21 cellular contexts compared by ENCODE assay signal in the genomic region with DNA sequence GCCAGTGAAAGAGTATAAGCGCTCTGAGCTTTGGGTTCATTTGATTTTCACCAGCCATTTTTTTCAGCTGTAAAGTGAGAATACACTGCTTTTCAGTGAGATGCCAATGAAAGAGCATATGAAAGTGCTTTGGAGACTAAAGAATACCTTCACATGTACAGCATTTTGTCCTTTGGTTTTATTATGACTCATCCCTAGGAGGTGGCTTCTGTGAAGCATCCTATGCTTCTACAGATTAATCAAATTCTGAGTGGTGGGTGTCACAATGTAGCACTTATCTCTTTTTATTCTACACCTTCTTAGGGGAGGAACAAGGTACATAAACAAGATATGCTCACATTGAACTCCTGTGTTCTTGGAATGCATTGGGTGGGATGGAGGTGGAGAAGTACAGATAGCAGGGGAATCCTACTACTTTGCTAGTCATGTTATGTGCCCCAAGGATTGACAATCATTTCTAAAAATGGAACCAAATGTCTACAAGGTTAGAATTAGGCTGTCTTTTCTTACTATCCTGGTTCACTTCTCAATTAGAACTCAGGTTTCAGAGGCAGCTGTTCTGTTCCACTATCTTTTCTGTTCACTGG. TPM values are rescaled to one million over a fixed set of nuclear protein-coding genes. Genes with fewer than 3 reads are reported as not detected.
DNase-seq lines count a peak whose midpoint lies in the region; ATAC-seq and TF ChIP-seq lines count a peak whose summit lies in the region.
"Had no signal": no experiment of that assay in that cellular context is flagged by ENCODE, and none has a peak within 500 bp of the region (broad histone marks: within the 10 kb centered on the region; RNA-seq: fewer than 3 reads in every experiment).

No MANE protein-coding gene starts in this region.

- H3K27ac ChIP-seq in CD4-positive, alpha-beta T cell (ENCODE audit: low read depth, low read length), result no peak overlapping the region
- H3K27ac ChIP-seq in neural progenitor cell, result no peak overlapping the region
- H3K27ac ChIP-seq: epithelial cell of prostate, PC-9, prostate gland had no signal

- CTCF ChIA-PET in CD4-positive, alpha-beta T cell (lab: Charles Lee), result no interaction called here

- no peaks in the 10 kb centered on the region for H3K27me3 Mint-ChIP-seq in CD4-positive, alpha-beta T cell
- no peaks in the 10 kb centered on the region for H3K27me3 Mint-ChIP-seq in activated naive CD8-positive, alpha-beta T cell treated with anti-CD3 and anti-CD28 coated beads, Interleukin-2, amount 50 U/mL, for 24 hours
- peaks cover 2% of the 10 kb centered on the region for H3K27me3 Mint-ChIP-seq in neural progenitor cell (ENCODE audit: insufficient read depth, low read depth)

- no peaks in the 10 kb centered on the region for H3K36me3 ChIP-seq in neural progenitor cell
- H3K36me3 ChIP-seq: prostate gland had no signal

- H3K27ac Mint-ChIP-seq in CD4-positive, alpha-beta T cell, result peak overlapping the region; percentile 14
- no peak overlapping the region for H3K27ac Mint-ChIP-seq in activated naive CD8-positive, alpha-beta T cell treated with anti-CD3 and anti-CD28 coated beads, Interleukin-2, amount 50 U/mL, for 24 hours
- H3K27ac Mint-ChIP-seq in neural progenitor cell, result no peak overlapping the region

- no peaks in the 10 kb centered on the region for H3K9me3 ChIP-seq in CD4-positive, alpha-beta T cell (ENCODE audit: control insufficient read depth, low read length)
- H3K9me3 ChIP-seq in neural progenitor cell (ENCODE audit: low read depth), result no peaks in the 10 kb centered on the region
- H3K9me3 ChIP-seq: mucosa of descending colon, prostate gland had no signal

- TF ChIP-seq CTCF in CD4-positive, alpha-beta T cell (IDR thresholded peaks at IDR 0.05), result no peak
- TF ChIP-seq CTCF in neural progenitor cell (IDR thresholded peaks at IDR 0.05), result no peak

- no peak overlapping the region for H3K4me2 ChIP-seq in neural progenitor cell
- H3K4me2 ChIP-seq: PC-9 had no signal

- no peak overlapping the region for H2AFZ ChIP-seq in neural progenitor cell (replicated peaks)
- H2AFZ ChIP-seq: PC-9 had no signal

- no peak overlapping the region for H3K9ac ChIP-seq in neural progenitor cell

- peaks cover 70% of the 10 kb centered on the region for H3K79me2 ChIP-seq in neural progenitor cell (ENCODE audit: low read depth)

- no peak overlapping the region for H3K4me3 Mint-ChIP-seq in CD4-positive, alpha-beta T cell
- H3K4me3 Mint-ChIP-seq in activated naive CD8-positive, alpha-beta T cell treated with anti-CD3 and anti-CD28 coated beads, Interleukin-2, amount 50 U/mL, for 24 hours, result no peak overlapping the region
- no peak overlapping the region for H3K4me3 Mint-ChIP-seq in neural progenitor cell

- no peak overlapping the region for H3K4me3 ChIP-seq in neural progenitor cell
- H3K4me3 ChIP-seq: mucosa of descending colon, PC-9, prostate gland had no signal

- peaks cover 4% of the 10 kb centered on the region for H4K20me1 ChIP-seq in neural progenitor cell (ENCODE audit: low read depth)

- H3K36me3 Mint-ChIP-seq in CD4-positive, alpha-beta T cell (ENCODE audit: low read depth), result peaks cover 52% of the 10 kb centered on the region
- peaks cover 16% of the 10 kb centered on the region for H3K36me3 Mint-ChIP-seq in activated naive CD8-positive, alpha-beta T cell treated with anti-CD3 and anti-CD28 coated beads, Interleukin-2, amount 50 U/mL, for 24 hours (ENCODE audit: low read depth)
- H3K36me3 Mint-ChIP-seq in neural progenitor cell, result peaks cover 10% of the 10 kb centered on the region

- peaks cover 83% of the 10 kb centered on the region for H3K4me1 Mint-ChIP-seq in CD4-positive, alpha-beta T cell (ENCODE audit: low read depth)
- peaks cover 50% of the 10 kb centered on the region for H3K4me1 Mint-ChIP-seq in activated naive CD8-positive, alpha-beta T cell treated with anti-CD3 and anti-CD28 coated beads, Interleukin-2, amount 50 U/mL, for 24 hours
- H3K4me1 Mint-ChIP-seq in neural progenitor cell, result peaks cover 30% of the 10 kb centered on the region

- no peak for DNase-seq in CD4-positive, alpha-beta T cell
- DNase-seq in activated naive CD8-positive, alpha-beta T cell treated with anti-CD3 and anti-CD28 coated beads, Interleukin-2, amount 50 U/mL, for 24 hours, result no peak
- DNase-seq in C1 segment of cervical spinal cord (lab: John Stamatoyannopoulos, UW) (no peak), neural progenitor cell (ENCODE audit: low spot score) (no peak)
- DNase-seq: activated CD8-positive, alpha-beta memory T cell treated with anti-CD3 and anti-CD28 coated beads, Interleukin-2, amount 50 U/mL, for 4 hours; AML-193; amniotic stem cell; DMS53; mucosa of descending colon; NCI-H1436; NCI-H510A; PC-9; SW 1271; trophoblast cell had no signal

- ATAC-seq in CD4-positive, alpha-beta T cell (ENCODE audit: poor library complexity), result no peak
- ATAC-seq in GM18861 (IDR thresholded peaks at IDR 0.05; ENCODE audit: unreplicated experiment), result peak; percentile 28
- ATAC-seq in HG02870 (IDR thresholded peaks at IDR 0.05; ENCODE audit: unreplicated experiment), result peak; percentile 45
- ATAC-seq in activated naive CD8-positive, alpha-beta T cell treated with anti-CD3 and anti-CD28 coated beads, Interleukin-2, amount 50 U/mL, for 24 hours, result peak; percentile 60
- ATAC-seq in HG03280 (IDR thresholded peaks at IDR 0.05; ENCODE audit: unreplicated experiment), result no peak
- no peak for ATAC-seq in GM21381 (IDR thresholded peaks at IDR 0.05; ENCODE audit: unreplicated experiment)
- ATAC-seq: HCT116, mucosa of descending colon had no signal

- POLR2A ChIA-PET in CD4-positive, alpha-beta T cell (lab: Charles Lee), result no interaction called here

- H3K9me3 Mint-ChIP-seq in CD4-positive, alpha-beta T cell, result no peaks in the 10 kb centered on the region
- no peaks in the 10 kb centered on the region for H3K9me3 Mint-ChIP-seq in activated naive CD8-positive, alpha-beta T cell treated with anti-CD3 and anti-CD28 coated beads, Interleukin-2, amount 50 U/mL, for 24 hours
- H3K9me3 Mint-ChIP-seq in neural progenitor cell, result no peaks in the 10 kb centered on the region

- intact Hi-C loops in CD4-positive, alpha-beta T cell (cut with DNase I, micrococcal nuclease), result no loop called here

- H3F3A ChIP-seq in neural progenitor cell (ENCODE audit: low read depth), result peaks cover 10% of the 10 kb centered on the region

- peaks cover 14% of the 10 kb centered on the region for H3K4me1 ChIP-seq in neural progenitor cell
- H3K4me1 ChIP-seq: prostate gland had no signal

- H3K27me3 ChIP-seq in CD4-positive, alpha-beta T cell (ENCODE audit: control insufficient read depth, insufficient read depth, low read length), result no peaks in the 10 kb centered on the region
- H3K27me3 ChIP-seq in neural progenitor cell, result no peaks in the 10 kb centered on the region

RNA-seq across cellular contexts. Expression of gene TRIM44, which starts 18.7 kb away (rescaled TPM):
- 10 to 100 TPM; 32.1 to 36.7 TPM for total RNA-seq in CD4-positive, alpha-beta T cell
- total RNA-seq in neural progenitor cell (ENCODE audit: low replicate concordance), result 28.5 and 44.1 TPM in 2 replicates

Comparison
In these comparisons a context has a peak if more than half of its experiments do, and no peak if none do; other contexts are left out.
1. ATAC-seq: peak in GM18861 (single experiment), HG02870 (single experiment) and activated naive CD8-positive, alpha-beta T cell treated with anti-CD3 and anti-CD28 coated beads, Interleukin-2, amount 50 U/mL, for 24 hours (single experiment); none in CD4-positive, alpha-beta T cell (single experiment), HG03280 (single experiment) and GM21381 (single experiment).